In the genomic region with DNA sequence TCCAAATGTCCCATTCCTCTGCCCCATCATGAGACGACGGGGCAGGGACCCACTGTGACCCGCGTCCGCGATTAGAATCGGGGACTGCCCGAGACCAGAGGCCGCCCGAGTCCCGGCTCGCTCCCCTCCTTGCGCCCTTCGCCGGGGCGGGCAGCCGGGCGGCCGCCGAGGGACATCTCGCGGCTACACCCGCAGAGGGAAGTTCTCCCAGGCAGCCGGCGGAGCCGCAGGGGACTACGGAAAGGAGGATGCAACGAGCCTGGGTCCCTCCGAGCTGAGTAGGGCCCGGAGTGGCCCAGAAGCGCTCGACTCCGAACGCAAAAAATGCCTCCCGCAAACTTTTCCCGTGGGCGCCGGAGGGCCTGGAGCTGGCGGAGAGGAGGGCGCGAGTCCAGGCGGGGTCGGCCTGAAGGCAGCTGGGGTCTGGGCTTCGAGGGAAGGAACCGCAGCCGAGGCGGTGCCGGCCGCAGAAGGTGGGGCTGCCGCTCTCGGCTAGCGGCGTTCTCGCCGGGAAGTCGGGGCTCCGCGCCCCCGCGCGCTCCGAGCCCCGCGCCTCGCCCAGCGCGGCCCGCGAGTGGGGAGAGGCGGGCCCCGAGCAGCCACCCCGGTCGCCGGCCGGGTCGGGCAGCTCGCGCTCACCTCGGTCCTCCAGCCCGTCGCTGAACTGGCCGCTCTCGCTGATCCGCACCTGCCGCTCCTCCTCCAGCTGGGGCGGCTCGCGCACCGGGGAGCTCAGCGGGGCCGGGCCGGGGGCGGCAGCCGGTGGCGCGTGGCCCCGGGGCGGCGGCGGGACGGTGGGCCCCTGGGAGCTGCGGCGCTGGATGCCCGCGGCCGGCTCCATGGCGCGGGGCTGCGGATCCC, we compare ENCODE assay signal across 9 cellular contexts. TPM values are rescaled to one million over a fixed set of nuclear protein-coding genes. Genes with fewer than 3 reads are reported as not detected.
A peak's percentile ranks its signal among the peaks of the same experiment; 100 is the strongest.
DNase-seq lines count a peak whose midpoint lies in the region; TF ChIP-seq lines count a peak whose summit lies in the region.
"Had no signal": no experiment of that assay in that cellular context is flagged by ENCODE, and none has a peak within 500 bp of the region (broad histone marks: within the 10 kb centered on the region; RNA-seq: fewer than 3 reads in every experiment).

No MANE protein-coding gene starts in this region.

- intact Hi-C loops in Caco-2 (cut with micrococcal nuclease; ENCODE audit: unreplicated experiment) = no loop called here

- H3K4me1 Mint-ChIP-seq in Caco-2 (ENCODE audit: low read depth, unreplicated experiment) = no peaks in the 10 kb centered on the region
- H3K4me1 Mint-ChIP-seq in HFFc6 (ENCODE audit: low read depth) = no peaks in the 10 kb centered on the region

- peaks cover 6% of the 10 kb centered on the region for H3K36me3 Mint-ChIP-seq in Caco-2 (ENCODE audit: insufficient read depth, unreplicated experiment)
- no peaks in the 10 kb centered on the region for H3K36me3 Mint-ChIP-seq in HFFc6 (ENCODE audit: low read depth)

- H3K27ac Mint-ChIP-seq in Caco-2 (ENCODE audit: unreplicated experiment) (no peak overlapping the region), HFFc6 (no peak overlapping the region)

- H3F3A ChIP-seq in OCI-LY1 (ENCODE audit: insufficient read depth, low read length) = no peaks in the 10 kb centered on the region

- H3K4me2 ChIP-seq in OCI-LY1 (ENCODE audit: low read length) = peak overlapping the region; percentile 68

- H3K4me1 ChIP-seq in Caco-2 (peaks cover 5% of the 10 kb centered on the region; the same call in 1 of the 2 replicates), OCI-LY1 (ENCODE audit: insufficient read depth, low read length, severe bottlenecking) (peaks cover 6% of the 10 kb centered on the region), mucosa of stomach (ENCODE audit: control insufficient read depth, insufficient read depth, low read length) (no peaks in the 10 kb centered on the region)

- H3K9me3 Mint-ChIP-seq in Caco-2 (ENCODE audit: unreplicated experiment) (no peaks in the 10 kb centered on the region), HFFc6 (no peaks in the 10 kb centered on the region)

- H2AFZ ChIP-seq in OCI-LY1 (ENCODE audit: low read length) = no peak overlapping the region

- no peaks in the 10 kb centered on the region for H4K20me1 ChIP-seq in OCI-LY1 (ENCODE audit: insufficient read depth, low read length)

- H3K4me3 ChIP-seq in Caco-2 (ENCODE audit: low read depth, low read length) = peak overlapping the region; percentile 45
- peak overlapping the region; percentile 60 for H3K4me3 ChIP-seq in OCI-LY1 (ENCODE audit: low read depth, low read length, poor library complexity, severe bottlenecking)
- peak overlapping the region; percentile 56 for H3K4me3 ChIP-seq in mucosa of stomach (ENCODE audit: low read length)

- no peaks in the 10 kb centered on the region for H3K9me3 ChIP-seq in Caco-2
- H3K9me3 ChIP-seq in OCI-LY1 (ENCODE audit: low read length) = no peaks in the 10 kb centered on the region
- H3K9me3 ChIP-seq in mucosa of stomach (ENCODE audit: control insufficient read depth, low read length) = no peaks in the 10 kb centered on the region

- no TSS peak for BruUV-seq in Caco-2 (replicated peaks; lab: Mats Ljungman, UMichigan)

- DNase-seq in Caco-2 = peak in 1 of 2 experiments; percentile 31
- peak; percentile 70 for DNase-seq in GM20000 (ENCODE audit: low spot score)
- DNase-seq in ecto neural progenitor cell (ENCODE audit: low spot score) = peak; percentile 71
- DNase-seq in effector CD8-positive, alpha-beta T cell (lab: John Stamatoyannopoulos, UW) = no peak
- no peak for DNase-seq in HFFc6
- no peak for DNase-seq in middle frontal gyrus (ENCODE audit: extremely low spot score, low spot score)

- CTCF ChIA-PET in Caco-2 (lab: Charles Lee) = no interaction called here

- no peaks in the 10 kb centered on the region for H3K9me2 ChIP-seq in OCI-LY1 (ENCODE audit: low read depth, low read length)

- POLR2A ChIA-PET in Caco-2 (lab: Charles Lee) = no interaction called here

- H3K9ac ChIP-seq in OCI-LY1 (ENCODE audit: low read length) (no peak overlapping the region), mucosa of stomach (ENCODE audit: low read length) (peak overlapping the region; percentile 70)

- H3K27me3 Mint-ChIP-seq in Caco-2 (ENCODE audit: insufficient read depth, unreplicated experiment) (peaks cover 30% of the 10 kb centered on the region), HFFc6 (ENCODE audit: insufficient read depth) (peaks cover 48% of the 10 kb centered on the region)

- H3K79me2 ChIP-seq in OCI-LY1 (ENCODE audit: insufficient read depth, low read length) = no peaks in the 10 kb centered on the region

- peaks cover 9% of the 10 kb centered on the region for H3K27me3 ChIP-seq in Caco-2 (replicated peaks; ENCODE audit: control insufficient read depth, insufficient read depth, low read length)
- peaks cover 8% of the 10 kb centered on the region; the same call in 1 of the 2 replicates for H3K27me3 ChIP-seq in OCI-LY1 (ENCODE audit: insufficient read depth, low read length)
- H3K27me3 ChIP-seq in mucosa of stomach (ENCODE audit: control insufficient read depth, insufficient read depth, low read length) = peaks cover 27% of the 10 kb centered on the region

- no peaks in the 10 kb centered on the region for H3K36me3 ChIP-seq in Caco-2 (ENCODE audit: control insufficient read depth, insufficient read depth, low read length)
- H3K36me3 ChIP-seq in OCI-LY1 (ENCODE audit: insufficient read depth, low read length) = no peaks in the 10 kb centered on the region
- no peaks in the 10 kb centered on the region for H3K36me3 ChIP-seq in mucosa of stomach (ENCODE audit: control insufficient read depth, insufficient read depth, low read length)

- H3K4me3 Mint-ChIP-seq in Caco-2 (ENCODE audit: unreplicated experiment) (peak overlapping the region; percentile 71), HFFc6 (no peak overlapping the region)

- TF ChIP-seq CTCF in Caco-2 (IDR thresholded peaks at IDR 0.05; ENCODE audit: insufficient read depth in 1 of 2, low read depth in 1 of 2, low read length in 1 of 2, severe bottlenecking in 1 of 2, unreplicated experiment in 1 of 2) (no peak), GM20000 (IDR thresholded peaks at IDR 0.05; ENCODE audit: extremely low read depth, missing control alignments) (no peak), OCI-LY1 (IDR thresholded peaks at IDR 0.05; ENCODE audit: low read length) (no peak), HFFc6 (IDR thresholded peaks at IDR 0.05) (no peak)

- H3K27ac ChIP-seq in OCI-LY1 (ENCODE audit: low read depth, low read length, poor library complexity, severe bottlenecking) = no peak overlapping the region
- H3K27ac ChIP-seq: epithelial cell of prostate had no signal

RNA-seq across cellular contexts. Expression of a gene that starts 0.5 kb away (rescaled TPM):
- 3.2 and 4.1 TPM in 2 replicates for total RNA-seq in Caco-2 (2022)
- total RNA-seq in HFFc6 (2021; fragmentation: NEBNext Ultra II Directional; extraction: Animal tissue kit (Norgen Biotek cat#: 25700)) = not detected

Comparison
In these comparisons a context has a peak if more than half of its experiments do, and no peak if none do; other contexts are left out.
1. DNase-seq: peak in GM20000 (single experiment) and ecto neural progenitor cell (single experiment); none in effector CD8-positive, alpha-beta T cell (single experiment), HFFc6 (single experiment) and middle frontal gyrus (single experiment).
2. Peak in every context shown above with its lines, with median percentiles within 50 percentile points of each other: H3K4me3 ChIP-seq.